Comparison of ENCODE assay signal across 30 cellular contexts in the genomic region with DNA sequence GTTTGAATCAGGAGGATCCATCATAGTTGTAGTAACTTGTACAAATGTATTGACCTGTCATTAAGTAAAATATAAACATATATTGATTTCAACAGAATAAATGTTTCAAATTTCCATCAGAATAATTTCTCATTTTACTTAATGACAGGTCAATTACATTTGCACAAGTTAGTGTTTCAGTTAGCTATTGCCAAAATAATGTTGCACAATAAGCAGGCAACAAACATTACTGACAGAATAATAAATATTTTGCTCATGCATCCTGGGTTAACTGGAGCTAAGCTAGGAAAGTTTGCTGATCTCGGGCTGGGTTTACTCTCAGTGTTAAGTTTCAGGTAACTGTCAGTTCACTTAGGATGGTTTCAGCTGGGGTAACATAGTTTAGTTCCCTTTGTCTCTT.
"Had no signal": no experiment of that assay in that cellular context is flagged by ENCODE, and none has a peak within 500 bp of the region (broad histone marks: within the 10 kb centered on the region; RNA-seq: fewer than 3 reads in every experiment).

No MANE protein-coding gene starts in this region.

- H3K4me3 Mint-ChIP-seq: naive thymus-derived CD4-positive, alpha-beta T cell; natural killer cell treated with Interleukin-12 subunit alpha and Interleukin-12 subunit beta and Interleukin-15 and Interleukin-18, amount 100 ng/mL, for 72 hours; nephron progenitor cell; neural crest cell; stimulated activated memory B cell treated with anti-CD40 and anti-IgM and Interleukin-4, amounts not matched to agents 10 μg/mL and 1 μg/mL and 100 μg/mL, for 72 hours; stimulated activated naive CD8-positive, alpha-beta T cell treated with anti-CD3 and anti-CD28 coated beads, Interleukin-15, amount 100 ng/mL, for 72 hours; type B pancreatic cell had no signal

- H3K36me3 Mint-ChIP-seq: naive thymus-derived CD4-positive, alpha-beta T cell; natural killer cell treated with Interleukin-12 subunit alpha and Interleukin-12 subunit beta and Interleukin-15 and Interleukin-18, amount 100 ng/mL, for 72 hours; stimulated activated memory B cell treated with anti-CD40 and anti-IgM and Interleukin-4, amounts not matched to agents 10 μg/mL and 1 μg/mL and 100 μg/mL, for 72 hours; type B pancreatic cell had no signal

- H3K4me1 Mint-ChIP-seq: naive thymus-derived CD4-positive, alpha-beta T cell; nephron progenitor cell; neural crest cell; stimulated activated memory B cell treated with anti-CD40 and anti-IgM and Interleukin-4, amounts not matched to agents 10 μg/mL and 1 μg/mL and 100 μg/mL, for 72 hours; stimulated activated naive CD8-positive, alpha-beta T cell treated with anti-CD3 and anti-CD28 coated beads, Interleukin-15, amount 100 ng/mL, for 72 hours had no signal

- H3K27ac Mint-ChIP-seq: naive thymus-derived CD4-positive, alpha-beta T cell; natural killer cell treated with Interleukin-12 subunit alpha and Interleukin-12 subunit beta and Interleukin-15 and Interleukin-18, amount 100 ng/mL, for 72 hours; nephron progenitor cell; stimulated activated memory B cell treated with anti-CD40 and anti-IgM and Interleukin-4, amounts not matched to agents 10 μg/mL and 1 μg/mL and 100 μg/mL, for 72 hours; stimulated activated naive CD8-positive, alpha-beta T cell treated with anti-CD3 and anti-CD28 coated beads, Interleukin-15, amount 100 ng/mL, for 72 hours; type B pancreatic cell had no signal

- H3K27me3 Mint-ChIP-seq: naive thymus-derived CD4-positive, alpha-beta T cell; natural killer cell treated with Interleukin-12 subunit alpha and Interleukin-12 subunit beta and Interleukin-15 and Interleukin-18, amount 100 ng/mL, for 72 hours; stimulated activated memory B cell treated with anti-CD40 and anti-IgM and Interleukin-4, amounts not matched to agents 10 μg/mL and 1 μg/mL and 100 μg/mL, for 72 hours; stimulated activated naive CD8-positive, alpha-beta T cell treated with anti-CD3 and anti-CD28 coated beads, Interleukin-15, amount 100 ng/mL, for 72 hours; type B pancreatic cell had no signal

- H3K9me3 ChIP-seq: neutrophil, pancreas, prostate gland, suprapubic skin, testis, transverse colon, upper lobe of right lung, uterus had no signal

- H3K4me1 ChIP-seq: pancreas, prostate gland, spleen, suprapubic skin, testis, tibial artery, transverse colon, upper lobe of right lung, uterus had no signal

- ATAC-seq: naive thymus-derived CD4-positive, alpha-beta T cell; natural killer cell treated with Interleukin-12 subunit alpha and Interleukin-12 subunit beta and Interleukin-15 and Interleukin-18, amount 100 ng/mL, for 72 hours; pancreas; right cardiac atrium; sciatic nerve; stimulated activated memory B cell treated with anti-CD40 and anti-IgM and Interleukin-4, amounts not matched to agents 10 μg/mL and 1 μg/mL and 100 μg/mL, for 72 hours; stimulated activated naive CD8-positive, alpha-beta T cell treated with anti-CD3 and anti-CD28 coated beads, Interleukin-15, amount 100 ng/mL, for 72 hours; stimulated activated naive CD8-positive, alpha-beta T cell treated with anti-CD3 and anti-CD28 coated beads, Interleukin-15, Interleukin-2, amounts not matched to agents 100 U/mL and 50 U/mL, for 24 hours; upper lobe of right lung had no signal

- H3K9me3 Mint-ChIP-seq: type B pancreatic cell had no signal

- DNase-seq: naive thymus-derived CD4-positive, alpha-beta T cell; nephron progenitor cell; nucleus accumbens; pancreas; right cardiac atrium; spleen; stimulated activated CD4-positive, alpha-beta T cell treated with anti-CD3 and anti-CD28 coated beads, Interleukin-12 subunit alpha, Interleukin-12 subunit beta, amount 100 ng/mL, for 4 hours; stimulated activated CD4-positive, alpha-beta T cell treated with anti-CD3 and anti-CD28 coated beads, Interleukin-1b, Interleukin-23, amount 100 ng/mL, for 48 hours; stimulated activated CD4-positive, alpha-beta T cell treated with anti-CD3 and anti-CD28 coated beads, Interleukin-4, amount 100 ng/mL, for 1 hour; stimulated activated CD4-positive, alpha-beta T cell treated with anti-CD3 and anti-CD28 coated beads, Interleukin-4, amount 100 ng/mL, for 4 hours; stimulated activated CD8-positive, alpha-beta memory T cell treated with anti-CD3 and anti-CD28 coated beads, Interleukin-4, amount 100 ng/mL, for 48 hours; stimulated activated naive CD4-positive, alpha-beta T cell; stimulated activated naive CD8-positive, alpha-beta T cell treated with anti-CD3 and anti-CD28 coated beads, Interleukin-15, amount 100 ng/mL, for 72 hours; stimulated activated naive CD8-positive, alpha-beta T cell treated with anti-CD3 and anti-CD28 coated beads, Interleukin-15, Interleukin-2, amounts not matched to agents 100 U/mL and 50 U/mL, for 24 hours; substantia nigra; testis; tibial artery; transverse colon; upper lobe of right lung; uterus had no signal

- H3K27ac ChIP-seq: neutrophil, pancreas, prostate gland, skin epidermis, spleen, suprapubic skin, testis, tibial artery, transverse colon, upper lobe of right lung, uterus had no signal

- H3K4me2 ChIP-seq: smooth muscle cell had no signal

- H3K36me3 ChIP-seq: neutrophil, pancreas, prostate gland, spleen, suprapubic skin, tibial artery, transverse colon, upper lobe of right lung, uterus had no signal

- H3K4me3 ChIP-seq: pancreas, prostate gland, skin epidermis, smooth muscle cell, spleen, suprapubic skin, testis, tibial artery, transverse colon, upper lobe of right lung, uterus had no signal

- H3K27me3 ChIP-seq: neutrophil, pancreas, spleen, suprapubic skin, testis, tibial artery, transverse colon, upper lobe of right lung, uterus had no signal
